In the genomic region with DNA sequence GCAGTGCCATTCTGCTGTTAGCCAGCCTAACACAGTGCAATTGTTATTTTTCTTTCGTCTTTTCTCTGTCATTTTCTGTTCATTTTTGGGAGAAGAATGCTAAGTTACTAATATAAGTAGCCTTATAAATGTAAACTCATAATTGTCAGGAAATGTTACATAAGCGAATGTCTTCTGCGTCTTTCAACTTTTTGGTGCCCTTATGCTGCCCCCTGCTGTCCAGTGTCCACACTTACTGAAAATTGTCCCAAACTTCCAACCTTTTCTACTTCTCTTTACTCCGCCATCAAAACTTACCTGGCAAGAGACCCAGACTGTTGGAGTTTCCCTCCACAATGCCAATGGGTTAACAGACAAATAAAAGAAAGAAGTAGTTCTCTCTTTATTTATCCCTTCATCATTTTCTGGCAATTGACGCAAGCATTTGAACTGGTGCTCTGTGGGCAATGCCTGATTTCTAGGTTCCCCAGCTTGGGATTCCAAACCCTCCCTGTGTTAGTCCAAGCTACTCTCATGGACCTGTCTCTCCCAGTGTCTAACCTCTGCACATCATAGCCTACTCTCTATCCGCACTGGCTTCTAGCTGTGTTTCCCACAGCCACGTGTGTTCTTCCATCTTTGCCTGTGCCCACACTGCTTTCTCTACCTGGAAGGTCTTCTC, we compare ENCODE assay signal across 8 cellular contexts. TPM values are rescaled to one million over a fixed set of nuclear protein-coding genes. Genes with fewer than 3 reads are reported as not detected.
DNase-seq lines count a peak whose midpoint lies in the region; ATAC-seq and TF ChIP-seq lines count a peak whose summit lies in the region.

No MANE protein-coding gene starts in this region.

- no peak overlapping the region for H3K27ac ChIP-seq in WERI-Rb-1

- no peaks in the 10 kb centered on the region for H3K36me3 ChIP-seq in WERI-Rb-1

- peaks cover 16% of the 10 kb centered on the region for H3K4me1 Mint-ChIP-seq in MCF 10A (ENCODE audit: insufficient read depth, unreplicated experiment)

- no TSS peak for BruUV-seq in MCF 10A (replicated peaks; lab: Mats Ljungman, UMichigan)

- no peak overlapping the region for H3K4me3 Mint-ChIP-seq in MCF 10A (ENCODE audit: unreplicated experiment)

- no peaks in the 10 kb centered on the region for H3K27me3 Mint-ChIP-seq in MCF 10A (ENCODE audit: insufficient read depth, unreplicated experiment)

- no peak overlapping the region for H3K27ac Mint-ChIP-seq in MCF 10A (ENCODE audit: low read depth, unreplicated experiment)

- H3K36me3 Mint-ChIP-seq in MCF 10A (ENCODE audit: insufficient read depth, unreplicated experiment) = peaks cover 7% of the 10 kb centered on the region

- intact Hi-C loops in MCF 10A (cut with micrococcal nuclease) = loop anchor here (1.0 kb wide), 2 partner anchors 112 to 177 kb away; no protein-coding TSS in a partner anchor

- DNase-seq in NCI-H2081 (lab: John Stamatoyannopoulos, UW) (peak; percentile 40 to 43), NCI-H2081 treated with DMSO at 0.1 percent for 48 hours (lab: John Stamatoyannopoulos, UW) (no peak), M059J (ENCODE audit: low read depth) (peak; percentile 47), WERI-Rb-1 (peak; percentile 30), MCF 10A (ENCODE audit: unreplicated experiment) (peak; percentile 77), inferior parietal cortex (ENCODE audit: extremely low spot score) (peak; percentile 88)
- peak; percentile 23 to 65 for DNase-seq in stimulated activated CD4-positive, alpha-beta T cell treated with anti-CD3 and anti-CD28 coated beads, Interleukin-15, amount 100 ng/mL, for 48 hours (ENCODE audit: low read depth in 2 of 2)

- no peak for ATAC-seq in GM21423 (IDR thresholded peaks at IDR 0.05; ENCODE audit: unreplicated experiment)

- no peaks in the 10 kb centered on the region for H3K9me3 Mint-ChIP-seq in MCF 10A (ENCODE audit: unreplicated experiment)

- POLR2A ChIA-PET in MCF 10A (lab: Yijun Ruan, JAX) = no interaction called here

- no peak overlapping the region for H3K4me3 ChIP-seq in WERI-Rb-1 (ENCODE audit: low read depth, low read length)

- H3K9me3 ChIP-seq in WERI-Rb-1 (ENCODE audit: severe bottlenecking) = no peaks in the 10 kb centered on the region

- no peaks in the 10 kb centered on the region for H3K27me3 ChIP-seq in WERI-Rb-1 (ENCODE audit: insufficient read depth, low read depth, severe bottlenecking)

- TF ChIP-seq CTCF in WERI-Rb-1 (IDR thresholded peaks at IDR 0.05; ENCODE audit: low read depth, low read length) (peak; percentile 44), MCF 10A (IDR thresholded peaks at IDR 0.05; ENCODE audit: unreplicated experiment) (peak; percentile 68)

- CTCF ChIA-PET in MCF 10A (lab: Yijun Ruan, JAX) = interaction anchor here (0.6 to 3.2 kb wide), 9 partner anchors 9 to 500 kb away, joined by 3 to 18 read pairs (median 3); no protein-coding TSS in a partner anchor

RNA-seq across cellular contexts. Expression of a gene that starts 21.0 kb away (rescaled TPM):
- 8.2 and 8.5 TPM in 2 replicates for total RNA-seq in M059J (2014; rRNA removed; shearing (Covaris generic))
- 23.7 and 25.5 TPM in 2 replicates for total RNA-seq in MCF 10A (2022)
